Comparison of ENCODE assay signal across 7 cellular contexts in the genomic region with DNA sequence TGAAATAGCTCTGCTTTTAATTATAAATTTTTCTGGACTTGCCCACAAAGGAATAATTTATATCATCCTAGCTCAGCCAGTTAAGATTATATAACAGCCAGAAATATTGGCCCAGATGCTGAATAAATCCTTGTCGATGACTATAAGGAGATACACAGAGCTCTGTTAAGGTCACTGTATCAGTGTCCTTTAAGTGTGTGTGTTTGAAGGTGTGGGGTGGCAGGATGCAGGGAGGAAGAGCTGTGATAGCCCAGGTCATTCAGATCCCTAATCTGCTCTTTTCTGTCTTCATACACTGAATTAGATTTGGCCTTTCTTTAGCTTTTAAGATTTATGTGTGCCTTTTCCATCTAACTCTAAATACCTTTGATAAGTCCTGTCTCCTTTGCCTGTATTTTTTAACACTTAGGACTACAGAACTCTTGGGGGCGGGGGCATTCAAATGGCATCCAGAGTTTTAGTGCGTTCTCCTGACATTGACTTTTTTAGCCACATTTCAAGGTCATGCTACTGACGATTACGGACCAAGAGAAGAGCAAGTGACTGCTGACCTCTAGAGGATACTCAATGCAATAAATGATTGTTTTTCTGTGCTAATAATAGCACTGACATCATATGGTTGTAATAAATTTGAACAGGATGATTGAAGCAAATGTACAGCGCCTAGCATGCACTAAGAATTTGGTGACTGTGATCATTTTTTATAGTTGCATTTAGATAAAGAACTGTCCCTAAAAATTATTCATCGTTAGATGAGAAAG.
DNase-seq lines count a peak whose midpoint lies in the region; ATAC-seq and TF ChIP-seq lines count a peak whose summit lies in the region.

No MANE protein-coding gene starts in this region.

- no peaks in the 10 kb centered on the region for H3K27me3 Mint-ChIP-seq in CD4-positive, alpha-beta T cell

- H3K9me3 ChIP-seq in CD4-positive, alpha-beta T cell (ENCODE audit: control insufficient read depth, low read length): no peaks in the 10 kb centered on the region

- H3K4me1 Mint-ChIP-seq in CD4-positive, alpha-beta T cell (ENCODE audit: low read depth): no peaks in the 10 kb centered on the region

- no peaks in the 10 kb centered on the region for H3K9me3 Mint-ChIP-seq in CD4-positive, alpha-beta T cell

- no peak overlapping the region for H3K4me3 Mint-ChIP-seq in CD4-positive, alpha-beta T cell

- TF ChIP-seq CTCF in CD4-positive, alpha-beta T cell (IDR thresholded peaks at IDR 0.05): no peak

- peak; percentile 15 for DNase-seq in NCI-H1694 (lab: John Stamatoyannopoulos, UW)
- DNase-seq in brain pericyte (ENCODE audit: low read depth, low spot score): peak; percentile 43
- no peak for DNase-seq in left colon
- DNase-seq in COLO668 (lab: John Stamatoyannopoulos, UW; ENCODE audit: unreplicated experiment): no peak
- no peak for DNase-seq in CD4-positive, alpha-beta T cell

- POLR2A ChIA-PET in CD4-positive, alpha-beta T cell (lab: Charles Lee): no interaction called here

- CTCF ChIA-PET in CD4-positive, alpha-beta T cell (lab: Charles Lee): no interaction called here

- no peak overlapping the region for H3K27ac ChIP-seq in CD4-positive, alpha-beta T cell (ENCODE audit: low read depth, low read length)

- H3K27ac Mint-ChIP-seq in CD4-positive, alpha-beta T cell: no peak overlapping the region

- H3K36me3 Mint-ChIP-seq in CD4-positive, alpha-beta T cell (ENCODE audit: low read depth): no peaks in the 10 kb centered on the region

- intact Hi-C loops in left colon (cut with DNase I, micrococcal nuclease): no loop called here
- intact Hi-C loops in CD4-positive, alpha-beta T cell (cut with DNase I, micrococcal nuclease): no loop called here

- ATAC-seq in GM18519 (IDR thresholded peaks at IDR 0.05; ENCODE audit: low FRiP score, unreplicated experiment): peak; percentile 94
- peak; percentile 75 for ATAC-seq in HG02642 (IDR thresholded peaks at IDR 0.05; ENCODE audit: poor library complexity, unreplicated experiment)
- ATAC-seq in left colon: peak; percentile 22
- no peak for ATAC-seq in CD4-positive, alpha-beta T cell (ENCODE audit: poor library complexity)

- no peaks in the 10 kb centered on the region for H3K27me3 ChIP-seq in CD4-positive, alpha-beta T cell (ENCODE audit: control insufficient read depth, insufficient read depth, low read length)

Comparison
In these comparisons a context has a peak if more than half of its experiments do, and no peak if none do; other contexts are left out.
1. DNase-seq: peak in NCI-H1694 (single experiment) and brain pericyte (single experiment); none in left colon (0 of 2), COLO668 (single experiment) and CD4-positive, alpha-beta T cell (0 of 10).